9 cellular contexts compared by ENCODE assay signal in the genomic region with DNA sequence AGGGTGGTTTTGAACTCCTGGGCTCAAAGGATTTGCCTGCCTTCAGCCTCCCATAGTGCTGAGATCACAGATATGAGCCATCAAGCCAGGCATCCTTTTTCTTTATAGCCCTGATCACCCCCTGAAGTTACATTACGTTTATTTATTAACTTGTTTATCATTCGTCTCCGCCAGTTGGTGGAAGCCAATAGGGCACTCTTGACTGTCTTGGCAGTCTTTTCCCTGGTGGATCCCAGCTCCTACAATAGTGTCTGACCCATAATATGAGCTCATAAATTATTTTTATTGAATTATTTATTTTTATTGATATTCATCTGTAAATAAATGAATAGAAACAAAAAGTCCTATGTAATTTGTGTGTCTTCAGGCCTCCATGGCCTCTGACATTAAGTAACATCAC.
"Had no signal": no experiment of that assay in that cellular context is flagged by ENCODE, and none has a peak within 500 bp of the region (broad histone marks: within the 10 kb centered on the region; RNA-seq: fewer than 3 reads in every experiment).

No MANE protein-coding gene starts in this region.

- H3K4me3 ChIP-seq: GM23338, K562 had no signal

- DNase-seq: H9, HCEC 1CT, KG1 had no signal

- FAIRE-seq: H1, H54, HepG2, K562 had no signal

- H3K4me2 ChIP-seq: GM23338 had no signal

- ATAC-seq: GM23338, HepG2, K562 had no signal

- H2AFZ ChIP-seq: GM23338 had no signal

- H3K27ac ChIP-seq: HL-60 had no signal
